ENCODE assay signal across 21 cellular contexts in genomic region chr6:4282926-4283325, GRCh38.
"Had no signal": no experiment of that assay in that cellular context is flagged by ENCODE, and none has a peak within 500 bp of the region (broad histone marks: within the 10 kb centered on the region; RNA-seq: fewer than 3 reads in every experiment).

No MANE protein-coding gene starts in this region.

- H3K36me3 ChIP-seq: breast epithelium had no signal

- DNase-seq: activated CD4-positive, alpha-beta T cell treated with anti-CD3 and anti-CD28 coated beads for 48 hours; activated CD4-positive, alpha-beta T cell treated with anti-CD3 and anti-CD28 coated beads, Interleukin-2, amount 50 U/mL, for 4 hours; activated CD4-positive, CD25-positive, alpha-beta regulatory T cell treated with anti-CD3 and anti-CD28 coated beads, Interleukin-2, amount 50 U/mL, for 72 hours; activated CD8-positive, alpha-beta T cell treated with anti-CD3 and anti-CD28 coated beads, Interleukin-2, amount 10 ng/mL, durations not matched to agents 7 days and 5 days; activated effector memory CD4-positive, alpha-beta T cell treated with Interleukin-2 at 50 U/mL for 16 hours; activated naive CD4-positive, alpha-beta T cell; activated T-cell treated with anti-CD3 and anti-CD28 coated beads, Interleukin-2, amount 50 U/mL, for 24 hours; aorta; central memory CD4-positive, alpha-beta T cell; NCI-H1092 treated with DMSO at 0.1 percent for 48 hours; NCI-H1417 treated with DMSO at 0.1 percent for 48 hours; NCI-H187; NCI-H446; NCI-H524; NCI-H774; NK-92 treated with Interleukin-12 subunit alpha and Interleukin-12 subunit beta, amount 100 ng/mL, for 24 hours; PC-3; SHP77 treated with DMSO at 0.1 percent for 48 hours had no signal

- ATAC-seq: activated CD8-positive, alpha-beta T cell treated with anti-CD3 and anti-CD28 coated beads, Interleukin-2, amount 10 ng/mL, durations not matched to agents 7 days and 5 days; PC-3; WTC11 had no signal

- H3K9ac ChIP-seq: KMS-11 had no signal

- H3K27me3 ChIP-seq: breast epithelium had no signal

- H3K4me2 ChIP-seq: KMS-11 had no signal

- H3K27ac ChIP-seq: breast epithelium, KMS-11 had no signal

- H3K9me3 ChIP-seq: breast epithelium had no signal
